Comparison of ENCODE assay signal across 11 cellular contexts in the genomic region with DNA sequence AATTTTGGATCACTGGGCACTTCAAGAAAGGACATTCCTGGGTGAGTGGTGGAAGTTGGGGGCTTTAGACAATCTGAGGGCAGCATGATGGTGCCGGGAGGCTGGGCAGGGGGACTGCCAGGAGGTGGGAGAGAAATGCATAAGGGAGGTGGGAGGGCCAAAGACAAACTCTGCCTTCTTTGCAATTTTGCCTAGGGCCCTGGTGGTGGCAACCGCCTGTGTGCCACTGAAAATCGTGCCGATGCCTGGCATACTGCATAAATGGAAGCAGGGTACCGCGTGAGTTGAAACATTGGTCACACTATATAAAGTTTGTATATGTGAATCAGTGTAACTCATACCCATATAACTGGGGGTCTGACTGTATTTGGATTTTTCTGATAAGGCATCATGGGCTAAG. TPM values are rescaled to one million over a fixed set of nuclear protein-coding genes. Genes with fewer than 3 reads are reported as not detected.
A peak's percentile ranks its signal among the peaks of the same experiment; 100 is the strongest.
DNase-seq lines count a peak whose midpoint lies in the region; ATAC-seq and TF ChIP-seq lines count a peak whose summit lies in the region.
"Had no signal": no experiment of that assay in that cellular context is flagged by ENCODE, and none has a peak within 500 bp of the region (broad histone marks: within the 10 kb centered on the region; RNA-seq: fewer than 3 reads in every experiment).

No MANE protein-coding gene starts in this region.

- H3K9me3 Mint-ChIP-seq in CD4-positive, alpha-beta memory T cell, result no peaks in the 10 kb centered on the region
- no peaks in the 10 kb centered on the region for H3K9me3 Mint-ChIP-seq in IgD-negative memory B cell
- H3K9me3 Mint-ChIP-seq in natural killer cell, result no peaks in the 10 kb centered on the region

- POLR2A ChIA-PET in CD4-positive, alpha-beta memory T cell (lab: Charles Lee; ENCODE audit: partially characterized antibody), result interaction anchor here (1.7 kb wide), 1 partner anchor 23 kb away, joined by 7 read pairs; no protein-coding TSS in a partner anchor

- H3K4me1 Mint-ChIP-seq in CD4-positive, alpha-beta memory T cell, result peaks cover 38 to 87% (median 58%) of the 10 kb centered on the region in 4 donors
- H3K4me1 Mint-ChIP-seq in IgD-negative memory B cell (peaks cover 42 to 46% (median 42%) of the 10 kb centered on the region in 3 donors), natural killer cell (peaks cover 51 to 53% of the 10 kb centered on the region in 2 donors)

- CTCF ChIA-PET in CD4-positive, alpha-beta memory T cell (lab: Charles Lee; ENCODE audit: partially characterized antibody), result no interaction called here

- no peak for TF ChIP-seq CTCF in natural killer cell (IDR thresholded peaks at IDR 0.05)

- H3K4me3 Mint-ChIP-seq in CD4-positive, alpha-beta memory T cell, result peak overlapping the region; percentile 1 to 77 (median 48)
- peak overlapping the region in 3 of 4 donors; percentile 27 to 67 (median 63) for H3K4me3 Mint-ChIP-seq in IgD-negative memory B cell
- peak overlapping the region; percentile 9 for H3K4me3 Mint-ChIP-seq in natural killer cell

- no peak overlapping the region for H3K9ac ChIP-seq in adipocyte (ENCODE audit: low read length)

- no peaks in the 10 kb centered on the region for H3K9me3 ChIP-seq in CD4-positive, alpha-beta memory T cell (ENCODE audit: control insufficient read depth in 1 of 2, low read length in 2 of 2)
- H3K9me3 ChIP-seq in adipocyte (ENCODE audit: control insufficient read depth, low read length), result no peaks in the 10 kb centered on the region
- H3K9me3 ChIP-seq: left lung had no signal

- no peak overlapping the region for H3K4me3 ChIP-seq in CD4-positive, alpha-beta memory T cell (ENCODE audit: low read length in 2 of 2)
- peak overlapping the region; percentile 93 for H3K4me3 ChIP-seq in adipocyte (ENCODE audit: low read length)
- H3K4me3 ChIP-seq: left lung had no signal

- no peaks in the 10 kb centered on the region for H3K36me3 ChIP-seq in CD4-positive, alpha-beta memory T cell (ENCODE audit: insufficient read depth, low read length)
- peaks cover 18% of the 10 kb centered on the region for H3K36me3 ChIP-seq in adipocyte (ENCODE audit: control insufficient read depth, insufficient read depth, low read length, severe bottlenecking)

- no peaks in the 10 kb centered on the region for H3K27me3 ChIP-seq in CD4-positive, alpha-beta memory T cell (ENCODE audit: insufficient read depth, low read length)
- H3K27me3 ChIP-seq in adipocyte (replicated peaks; ENCODE audit: control insufficient read depth, insufficient read depth, low read length), result no peaks in the 10 kb centered on the region
- H3K27me3 ChIP-seq: left lung had no signal

- intact Hi-C loops in CD4-positive, alpha-beta memory T cell (cut with micrococcal nuclease), result loop anchor here (5.0 kb wide), 1 partner anchor 814 kb away; the partner anchor contains the start of gene KDM7A
- intact Hi-C loops in natural killer cell (cut with micrococcal nuclease), result loop anchor here (5.0 kb wide), 1 partner anchor 814 kb away; the partner anchor contains the start of gene KDM7A

- H3K4me1 ChIP-seq in CD4-positive, alpha-beta memory T cell (ENCODE audit: insufficient read depth, low read length), result peaks cover 76% of the 10 kb centered on the region
- H3K4me1 ChIP-seq in adipocyte (ENCODE audit: control insufficient read depth, insufficient read depth, low read length), result peaks cover 34% of the 10 kb centered on the region

- H3K27ac ChIP-seq in CD4-positive, alpha-beta memory T cell (ENCODE audit: low read depth, low read length), result no peak overlapping the region
- H3K27ac ChIP-seq: left lung had no signal

- peak in 1 of 5 donors; percentile 33 for DNase-seq in CD4-positive, alpha-beta memory T cell
- no peak for DNase-seq in adipocyte (ENCODE audit: low read depth)
- DNase-seq in natural killer cell, result no peak
- no peak for DNase-seq in NCI-H1092 (lab: John Stamatoyannopoulos, UW)
- no peak for DNase-seq in NCI-H1930 (lab: John Stamatoyannopoulos, UW)
- no peak for DNase-seq in NCI-H748 treated with DMSO at 0.1 percent for 48 hours (lab: John Stamatoyannopoulos, UW)
- DNase-seq in NCI-H2107 treated with DMSO at 0.1 percent for 48 hours (lab: John Stamatoyannopoulos, UW; ENCODE audit: unreplicated experiment), result no peak
- DNase-seq: central memory CD4-positive, alpha-beta T cell; left lung; Right ventricle myocardium superior had no signal

- H3K27me3 Mint-ChIP-seq in CD4-positive, alpha-beta memory T cell, result no peaks in the 10 kb centered on the region
- H3K27me3 Mint-ChIP-seq in IgD-negative memory B cell (no peaks in the 10 kb centered on the region), natural killer cell (ENCODE audit: low read depth in 2 of 2) (no peaks in the 10 kb centered on the region)

- peaks cover 22 to 56% of the 10 kb centered on the region in 2 donors for H3K36me3 Mint-ChIP-seq in CD4-positive, alpha-beta memory T cell
- H3K36me3 Mint-ChIP-seq in IgD-negative memory B cell, result peaks cover 2% of the 10 kb centered on the region
- no peaks in the 10 kb centered on the region for H3K36me3 Mint-ChIP-seq in natural killer cell

- H3K27ac Mint-ChIP-seq in CD4-positive, alpha-beta memory T cell, result peak overlapping the region in 5 of 7 donors; percentile 81 to 99 (median 83)
- no peak overlapping the region for H3K27ac Mint-ChIP-seq in IgD-negative memory B cell
- peak overlapping the region in 1 of 2 donors; percentile 13 for H3K27ac Mint-ChIP-seq in natural killer cell

- ATAC-seq in natural killer cell, result no peak
- ATAC-seq: left lung had no signal

RNA-seq across cellular contexts. Expression of gene LUC7L2, which starts 3.3 kb away (rescaled TPM):
- 100 to 1,000 TPM; 131 to 133 TPM for total RNA-seq in CD4-positive, alpha-beta memory T cell
- 10 to 100 TPM; 50.0 to 73.0 TPM for polyA plus RNA-seq in CD4-positive, alpha-beta memory T cell
- polyA plus RNA-seq in IgD-negative memory B cell, result 50.9 TPM
- 100 to 1,000 TPM; 183 to 192 (median 186) TPM for total RNA-seq in natural killer cell

RNA-seq across cellular contexts. Expression of gene FMC1, which starts 21.8 kb away (rescaled TPM):
- 10 to 100 TPM in 1 of 2 experiments, 1 to 10 TPM in 1; 6.7 to 12.5 TPM for total RNA-seq in CD4-positive, alpha-beta memory T cell
- 10 to 100 TPM; 47.8 to 66.8 TPM for polyA plus RNA-seq in CD4-positive, alpha-beta memory T cell
- 61.6 TPM for polyA plus RNA-seq in IgD-negative memory B cell
- total RNA-seq in natural killer cell, result 1 to 10 TPM; 5.1 to 7.2 (median 6.9) TPM

Comparison
In these comparisons a context has a peak if more than half of its experiments do, and no peak if none do; other contexts are left out.
1. H3K27ac Mint-ChIP-seq: peak in CD4-positive, alpha-beta memory T cell (5 of 7); none in IgD-negative memory B cell (0 of 3).
2. H3K4me3 Mint-ChIP-seq: peak in every context shown above with its lines; median percentile 63 in IgD-negative memory B cell; 48 in CD4-positive, alpha-beta memory T cell; 9 in natural killer cell.